Comparison of ENCODE assay signal across 21 cellular contexts in genomic region chr10:69814251-69814650, GRCh38. TPM values are rescaled to one million over a fixed set of nuclear protein-coding genes. Genes with fewer than 3 reads are reported as not detected.
"Had no signal": no experiment of that assay in that cellular context is flagged by ENCODE, and none has a peak within 500 bp of the region (broad histone marks: within the 10 kb centered on the region; RNA-seq: fewer than 3 reads in every experiment).

No MANE protein-coding gene starts in this region.

- H3K4me1 ChIP-seq: sigmoid colon, testis, transverse colon had no signal

- H3K27ac ChIP-seq: coronary artery, dorsolateral prefrontal cortex, gastrocnemius medialis, heart right ventricle, sigmoid colon, skin epidermis, testis, transverse colon had no signal

- H3K27me3 ChIP-seq: gastrocnemius medialis, heart right ventricle, neutrophil, sigmoid colon, testis, transverse colon had no signal

- DNase-seq: dorsolateral prefrontal cortex; effector CD8-positive, alpha-beta T cell; gastrocnemius medialis; heart right ventricle; islet precursor cell; mammary epithelial cell; naive thymus-derived CD4-positive, alpha-beta T cell; nephron progenitor cell; sigmoid colon; stimulated activated CD4-positive, alpha-beta T cell treated with anti-CD3 and anti-CD28 coated beads, Interleukin-2, amount 100 ng/mL, for 24 hours; stimulated activated CD4-positive, alpha-beta T cell treated with anti-CD3 and anti-CD28 coated beads, Interleukin-4, amount 100 ng/mL, for 4 hours; stimulated activated naive B cell treated with anti-CD40 and anti-IgM and Interleukin-4, amounts not matched to agents 10 μg/mL and 1 μg/mL and 100 μg/mL, for 72 hours; stimulated activated naive CD8-positive, alpha-beta T cell treated with anti-CD3 and anti-CD28 coated beads, Interleukin-15, amount 100 ng/mL, for 72 hours; testis; transverse colon had no signal

- H3K4me3 ChIP-seq: coronary artery, dorsolateral prefrontal cortex, gastrocnemius medialis, heart right ventricle, sigmoid colon, skin epidermis, testis, transverse colon had no signal

- ATAC-seq: esophagus mucosa; gastrocnemius medialis; heart right ventricle; left lobe of liver; naive thymus-derived CD4-positive, alpha-beta T cell; stimulated activated naive B cell treated with anti-CD40 and anti-IgM and Interleukin-4, amounts not matched to agents 10 μg/mL and 1 μg/mL and 100 μg/mL, for 72 hours; stimulated activated naive CD8-positive, alpha-beta T cell treated with anti-CD3 and anti-CD28 coated beads, Interleukin-15, amount 100 ng/mL, for 72 hours had no signal

- H3K36me3 ChIP-seq: gastrocnemius medialis, heart right ventricle, neutrophil, sigmoid colon, transverse colon had no signal

- H3K9me3 ChIP-seq: gastrocnemius medialis, neutrophil, sigmoid colon, testis, transverse colon had no signal

RNA-seq across cellular contexts. Expression of gene COL13A1, which starts 12.5 kb away (rescaled TPM):
- total RNA-seq: mesenteric fat pad had no signal
- polyA plus RNA-seq: naive thymus-derived CD4-positive, alpha-beta T cell had no signal
